In genomic region chr12:57751788-57752667, GRCh38 we compare ENCODE assay signal across 8 cellular contexts. TPM values are rescaled to one million over a fixed set of nuclear protein-coding genes. Genes with fewer than 3 reads are reported as not detected.
DNase-seq lines count a peak whose midpoint lies in the region; ATAC-seq and TF ChIP-seq lines count a peak whose summit lies in the region.

CDK4 (minus strand) TSS chr12:57752310; CDS start chr12:57751717, 593 bp downstream.

- no peak for TF ChIP-seq CTCF in SK-N-SH (IDR thresholded peaks at IDR 0.05)

- peak within 1 kb of the TSS; percentile 85 to 89 for H3K27ac ChIP-seq in SK-N-SH (ENCODE audit: low read depth in 2 of 2, low read length in 1 of 2)

- no peaks in the 10 kb centered on the region for H3K9me2 ChIP-seq in SK-N-SH

- CTCF ChIA-PET in SK-N-SH (lab: Yijun Ruan, JAX), result interaction anchor here (1.0 to 1.1 kb wide), 3 partner anchors 14 to 31 kb away, joined by 4 to 6 read pairs (median 5); partner anchors contain the start of gene TSFM

- H3K79me2 ChIP-seq in SK-N-SH (ENCODE audit: insufficient read depth), result peaks cover 38% of the 10 kb centered on the region

- DNase-seq in GM04504 (ENCODE audit: low read depth) (peak; percentile 98), NCI-H1048 (lab: John Stamatoyannopoulos, UW) (peak; percentile 97), SK-N-SH (peak; percentile 97), germinal center (ENCODE audit: low spot score) (peak; percentile 97), non-pigmented ciliary epithelial cell (ENCODE audit: low read depth) (peak; percentile 99), superior temporal gyrus (ENCODE audit: extremely low spot score) (peak; percentile 100)
- DNase-seq in activated naive CD4-positive, alpha-beta T cell treated with anti-CD3 and anti-CD28 coated beads, Interleukin-2, amount 50 U/mL, for 16 hours, result peak; percentile 98

- H3K4me1 ChIP-seq in SK-N-SH (ENCODE audit: control insufficient read depth in 1 of 2, insufficient read depth in 2 of 2, low read depth in 1 of 2, low read length in 1 of 2), result peaks cover 8 to 37% of the 10 kb centered on the region in 2 experiments

- H3K9me3 ChIP-seq in SK-N-SH, result no peaks in the 10 kb centered on the region

- peak within 1 kb of the TSS; percentile 90 for H2AFZ ChIP-seq in SK-N-SH (ENCODE audit: low read depth)

- peaks cover 20 to 40% of the 10 kb centered on the region in 2 experiments for H3K36me3 ChIP-seq in SK-N-SH (replicated peaks in 1 of 2; ENCODE audit: control insufficient read depth in 1 of 2, insufficient read depth in 2 of 2, low read length in 1 of 2)

- under 1% methylated on average over 25 of the region's 58 CpGs for WGBS in SK-N-SH (ENCODE audit: low lambda C conversion rate)

- POLR2A ChIA-PET in SK-N-SH (lab: Yijun Ruan, JAX), result interaction anchor here (1.0 to 1.1 kb wide), 3 partner anchors 15 to 1530 kb away, joined by 3 to 7 read pairs (median 3); partner anchors contain the start of gene RNF41

- peak; percentile 65 for ATAC-seq in HG02571 (IDR thresholded peaks at IDR 0.05; ENCODE audit: unreplicated experiment)

- no peaks in the 10 kb centered on the region for H4K20me1 ChIP-seq in SK-N-SH (ENCODE audit: insufficient read depth)

- peak within 1 kb of the TSS; percentile 96 for H3K9ac ChIP-seq in SK-N-SH

- no peaks in the 10 kb centered on the region for H3K27me3 ChIP-seq in SK-N-SH (ENCODE audit: insufficient read depth)

- H3K4me3 ChIP-seq in SK-N-SH (ENCODE audit: low read depth in 2 of 2, low read length in 1 of 2), result peak within 1 kb of the TSS; percentile 85 to 88

- H3F3A ChIP-seq in SK-N-SH (replicated peaks; ENCODE audit: insufficient read depth), result peaks cover 31% of the 10 kb centered on the region

- TF ChIP-seq EP300 in SK-N-SH (IDR thresholded peaks at IDR 0.05; ENCODE audit: borderline replicate concordance in 1 of 2, low read depth in 1 of 2, low read length in 1 of 2), result peak; percentile 70 to 89; a peak in 3 of 4 replicates

- TF ChIP-seq RAD21 in SK-N-SH (IDR thresholded peaks at IDR 0.05; ENCODE audit: low read length), result no peak

- H3K4me2 ChIP-seq in SK-N-SH, result peak within 1 kb of the TSS; percentile 92

TF ChIP-seq in SK-N-SH, 30 proteins besides CTCF, POLR2A, EP300 and RAD21 (continues in another document):
- peak; percentile 98 for TF ChIP-seq MAX (IDR thresholded peaks at IDR 0.05; ENCODE audit: low read depth)
- peak; percentile 75 for TF ChIP-seq RCOR1 (IDR thresholded peaks at IDR 0.05; ENCODE audit: low read length)
- no peak for TF ChIP-seq JUND (IDR thresholded peaks at IDR 0.05)
- peak; percentile 99 for TF ChIP-seq USF2 (IDR thresholded peaks at IDR 0.05; ENCODE audit: borderline replicate concordance, low read depth, low read length)
- TF ChIP-seq USF1 (IDR thresholded peaks at IDR 0.05; ENCODE audit: borderline replicate concordance, low read depth), result peak; percentile 100
- TF ChIP-seq FOXM1 (IDR thresholded peaks at IDR 0.05; ENCODE audit: low read depth), result no peak; the same call in 1 of the 2 replicates
- no peak for TF ChIP-seq GATA2 (CRISPR knock-in tag; IDR thresholded peaks at IDR 0.05)
- no peak; the same call in 1 of the 2 replicates for TF ChIP-seq YY1 (IDR thresholded peaks at IDR 0.05; ENCODE audit: low read depth)
- TF ChIP-seq RFX5 (IDR thresholded peaks at IDR 0.05; ENCODE audit: low read length), result peak; percentile 96
- TF ChIP-seq NRF1 (IDR thresholded peaks at IDR 0.05; ENCODE audit: low read depth, low read length), result peak; percentile 69
- peak; percentile 38; the same call in 1 of the 2 replicates for TF ChIP-seq REST (IDR thresholded peaks at IDR 0.05; ENCODE audit: low read depth, low read length)
- peak; percentile 39; the same call in 1 of the 2 replicates for TF ChIP-seq TCF12 (IDR thresholded peaks at IDR 0.05)
- TF ChIP-seq FOSL2 (IDR thresholded peaks at IDR 0.05; ENCODE audit: borderline replicate concordance, low read depth), result no peak; the same call in 1 of the 2 replicates
- peak; percentile 89 for TF ChIP-seq MXI1 (IDR thresholded peaks at IDR 0.05; ENCODE audit: low read depth, low read length)
- TF ChIP-seq SMC3 (IDR thresholded peaks at IDR 0.05; ENCODE audit: low read depth, low read length), result no peak
- peak; percentile 91; the same call in 1 of the 2 replicates for TF ChIP-seq SIN3A (IDR thresholded peaks at IDR 0.05; ENCODE audit: borderline replicate concordance, low read depth, low read length)
- no peak for TF ChIP-seq MEF2A (IDR thresholded peaks at IDR 0.05; ENCODE audit: borderline replicate concordance, low read depth)
- peak; percentile 60; the same call in 1 of the 2 replicates for TF ChIP-seq PBX3 (IDR thresholded peaks at IDR 0.05)
- 0 out of 2 replicates have a peak, but pooled peaks have one; percentile 12 for TF ChIP-seq ZBTB33 (IDR thresholded peaks at IDR 0.05; ENCODE audit: borderline replicate concordance, low read depth)

RNA-seq across cellular contexts. Expression of gene CDK4, which starts in this region (rescaled TPM):
- 324 and 395 TPM in 2 replicates for polyA plus RNA-seq in SK-N-SH (2012; rRNA removed)
- polyA plus RNA-seq in SK-N-SH (2012; cell fraction: cytosol; rRNA removed), result 245 and 311 TPM in 2 replicates
- 189 and 210 TPM in 2 replicates for polyA plus RNA-seq in SK-N-SH (2012; cell fraction: nucleus; rRNA removed)

Comparison
In these comparisons a context has a peak if more than half of its experiments do, and no peak if none do; other contexts are left out.
1. Peak in every context shown above with its lines: DNase-seq, ATAC-seq, H3K4me3 ChIP-seq and H3K27ac ChIP-seq.